11 cellular contexts compared by ENCODE assay signal in genomic region chr2:155145758-155146229, GRCh38.
DNase-seq lines count a peak whose midpoint lies in the region; ATAC-seq lines count a peak whose summit lies in the region.
"Had no signal": no experiment of that assay in that cellular context is flagged by ENCODE, and none has a peak within 500 bp of the region (broad histone marks: within the 10 kb centered on the region; RNA-seq: fewer than 3 reads in every experiment).

No MANE protein-coding gene starts in this region.

- H3K9ac ChIP-seq in Karpas-422 (ENCODE audit: low read length), result no peak overlapping the region

- H3K4me2 ChIP-seq in Karpas-422 (ENCODE audit: low read depth, low read length, poor library complexity, severe bottlenecking), result no peak overlapping the region

- DNase-seq in DMS 273 treated with DMSO at 0.1 percent for 48 hours (lab: John Stamatoyannopoulos, UW) (peak; percentile 97), NCI-H2171 (lab: John Stamatoyannopoulos, UW) (peak; percentile 91), Karpas-422 (no peak), glomerular visceral epithelial cell (ENCODE audit: extremely low spot score) (no peak), amniotic stem cell (lab: John Stamatoyannopoulos, UW) (no peak), NCI-H345 (lab: John Stamatoyannopoulos, UW) (no peak)
- DNase-seq: activated CD8-positive, alpha-beta memory T cell treated with anti-CD3 and anti-CD28 coated beads for 24 hours; right cardiac atrium had no signal

- peaks cover 6% of the 10 kb centered on the region; the same call in 1 of the 2 replicates for H3K9me3 ChIP-seq in Karpas-422 (ENCODE audit: low read length)

- no peaks in the 10 kb centered on the region for H3K4me1 ChIP-seq in Karpas-422 (ENCODE audit: low read length)

- no peak overlapping the region for H3K4me3 ChIP-seq in Karpas-422 (ENCODE audit: low read length)

- peak; percentile 97 for ATAC-seq in GM19395 (IDR thresholded peaks at IDR 0.05; ENCODE audit: unreplicated experiment)
- ATAC-seq in HG02981 (IDR thresholded peaks at IDR 0.05; ENCODE audit: unreplicated experiment), result peak; percentile 97
- ATAC-seq: HCT116, right cardiac atrium had no signal

- H3K79me2 ChIP-seq in Karpas-422 (ENCODE audit: low read length), result no peaks in the 10 kb centered on the region

- H3K27ac ChIP-seq in Karpas-422 (ENCODE audit: low read length), result no peak overlapping the region

- H4K20me1 ChIP-seq in Karpas-422 (ENCODE audit: insufficient read depth, low read depth, low read length), result no peaks in the 10 kb centered on the region

- no peaks in the 10 kb centered on the region for H3K27me3 ChIP-seq in Karpas-422 (ENCODE audit: low read length)

- no peaks in the 10 kb centered on the region for H3K36me3 ChIP-seq in Karpas-422 (ENCODE audit: insufficient read depth, low read length)

- H3K9me2 ChIP-seq in Karpas-422 (replicated peaks; ENCODE audit: insufficient read depth, low read length), result 0 out of 2 replicates have a peak, but pooled peaks cover 3% of the 10 kb centered on the region

- H2AFZ ChIP-seq in Karpas-422 (ENCODE audit: low read length), result no peak overlapping the region

Comparison
In these comparisons a context has a peak if more than half of its experiments do, and no peak if none do; other contexts are left out.
1. DNase-seq: peak in DMS 273 treated with DMSO at 0.1 percent for 48 hours (single experiment) and NCI-H2171 (single experiment); none in Karpas-422 (single experiment), glomerular visceral epithelial cell (single experiment), amniotic stem cell (single experiment) and NCI-H345 (single experiment).